In the genomic region with DNA sequence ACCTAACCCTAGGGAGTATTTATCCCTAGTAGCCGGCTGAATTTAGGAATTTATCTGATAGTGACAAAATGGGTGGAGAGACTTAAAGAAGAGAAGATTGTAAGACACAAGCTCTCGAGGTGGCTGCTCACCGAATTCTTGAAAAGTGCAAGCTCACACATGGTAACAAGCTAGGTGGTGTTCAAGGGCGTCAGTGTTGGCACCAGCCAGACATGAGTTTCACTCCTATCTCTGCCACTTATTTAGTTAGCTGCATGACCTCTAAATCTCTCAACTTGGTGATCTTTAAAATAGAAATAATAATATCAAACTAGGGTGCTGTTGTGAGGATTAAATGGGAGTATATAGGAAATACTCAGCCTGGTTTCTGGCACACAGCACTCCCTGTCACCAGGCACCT, we compare ENCODE assay signal across 19 cellular contexts.
"Had no signal": no experiment of that assay in that cellular context is flagged by ENCODE, and none has a peak within 500 bp of the region (broad histone marks: within the 10 kb centered on the region; RNA-seq: fewer than 3 reads in every experiment).

No MANE protein-coding gene starts in this region.

- DNase-seq: activated CD4-positive, alpha-beta T cell treated with anti-CD3 and anti-CD28 coated beads, Interleukin-2, amount 10 ng/mL, durations not matched to agents 7 days and 5 days; activated CD4-positive, CD25-positive, alpha-beta regulatory T cell treated with anti-CD3 and anti-CD28 coated beads, Interleukin-2, amount 50 U/mL, for 72 hours; activated CD8-positive, alpha-beta T cell treated with anti-CD3 and anti-CD28 coated beads for 36 hours; activated gamma-delta T cell; activated naive CD4-positive, alpha-beta T cell treated with anti-CD3 and anti-CD28 coated beads, Interleukin-2, amount 50 U/mL, for 16 hours; activated naive CD8-positive, alpha-beta T cell treated with anti-CD3 and anti-CD28 coated beads, Interleukin-2, amount 50 U/mL, for 24 hours; effector memory CD4-positive, alpha-beta T cell; immature natural killer cell; spleen; stimulated activated CD4-positive, alpha-beta T cell treated with anti-CD3 and anti-CD28 coated beads, Interleukin-4, amount 100 ng/mL, for 1 hour; stimulated activated naive CD4-positive, alpha-beta T cell; T-cell; upper lobe of left lung; WERI-Rb-1 had no signal

- H3K9me3 ChIP-seq: neutrophil, thoracic aorta had no signal

- H2AFZ ChIP-seq: parathyroid adenoma had no signal

- H3K36me3 ChIP-seq: cardiac muscle cell, neutrophil, spleen, thoracic aorta, upper lobe of left lung, WERI-Rb-1 had no signal

- H3K27ac ChIP-seq: cardiac muscle cell, neutrophil, parathyroid adenoma, spleen, thoracic aorta, upper lobe of left lung, WERI-Rb-1 had no signal

- ATAC-seq: activated CD8-positive, alpha-beta T cell treated with anti-CD3 and anti-CD28 coated beads for 36 hours; activated naive CD8-positive, alpha-beta T cell treated with anti-CD3 and anti-CD28 coated beads, Interleukin-2, amount 50 U/mL, for 24 hours; SK-N-SH treated with all-trans-retinoic acid at 6 μM for 48 hours; T-cell had no signal

- H3K27me3 ChIP-seq: cardiac muscle cell, neutrophil, spleen, upper lobe of left lung had no signal

- H3K4me1 ChIP-seq: parathyroid adenoma had no signal

- H3K9ac ChIP-seq: parathyroid adenoma had no signal

- H3K79me2 ChIP-seq: parathyroid adenoma had no signal

- H3K4me3 ChIP-seq: cardiac muscle cell, spleen, thoracic aorta, upper lobe of left lung had no signal
